In genomic region chr18:52722904-52723303, GRCh38 we compare ENCODE assay signal across 24 cellular contexts.
DNase-seq lines count a peak whose midpoint lies in the region; FAIRE-seq and TF ChIP-seq lines count a peak whose summit lies in the region.
"Had no signal": no experiment of that assay in that cellular context is flagged by ENCODE, and none has a peak within 500 bp of the region (broad histone marks: within the 10 kb centered on the region; RNA-seq: fewer than 3 reads in every experiment).

No MANE protein-coding gene starts in this region.

- no peak overlapping the region for H2BK12ac ChIP-seq in trophoblast cell (ENCODE audit: low read length)

- no peaks in the 10 kb centered on the region for H3K36me3 ChIP-seq in trophoblast cell (ENCODE audit: control insufficient read depth in 1 of 2, insufficient read depth in 2 of 2, low read length in 2 of 2)
- H3K36me3 ChIP-seq: BLaER1 had no signal

- H3K4ac ChIP-seq in trophoblast cell (ENCODE audit: low read depth, low read length), result no peak overlapping the region

- no peak overlapping the region for H3K14ac ChIP-seq in trophoblast cell (ENCODE audit: low read length)

- peaks cover 16% of the 10 kb centered on the region for H3K27me3 Mint-ChIP-seq in nephron progenitor cell (ENCODE audit: low read depth, poor library complexity)
- H3K27me3 Mint-ChIP-seq: B cell; CD4-positive, CD25-positive, alpha-beta regulatory T cell had no signal

- no peaks in the 10 kb centered on the region for H3K27me3 ChIP-seq in trophoblast cell (ENCODE audit: insufficient read depth, low read length)
- H3K27me3 ChIP-seq: BLaER1 had no signal

- no peak overlapping the region for H3K4me3 Mint-ChIP-seq in nephron progenitor cell
- H3K4me3 Mint-ChIP-seq: B cell; CD8-positive, alpha-beta T cell; H9 had no signal

- H2AFZ ChIP-seq in trophoblast cell (ENCODE audit: insufficient read depth, low read length, poor library complexity), result no peak overlapping the region
- H2AFZ ChIP-seq: GM23248 had no signal

- peak; percentile 96 for FAIRE-seq in D721Med (lab: Jason Lieb, UNC)
- FAIRE-seq: A549, GM12878, GM19239 had no signal

- H4K8ac ChIP-seq in trophoblast cell (ENCODE audit: low read depth, low read length), result no peak overlapping the region

- H3K4me1 Mint-ChIP-seq in nephron progenitor cell, result peaks cover 25% of the 10 kb centered on the region
- H3K4me1 Mint-ChIP-seq: B cell; CD4-positive, CD25-positive, alpha-beta regulatory T cell had no signal

- no peaks in the 10 kb centered on the region for H3K36me3 Mint-ChIP-seq in nephron progenitor cell (ENCODE audit: low read depth)
- H3K36me3 Mint-ChIP-seq: CD4-positive, CD25-positive, alpha-beta regulatory T cell; CD8-positive, alpha-beta T cell had no signal

- no peaks in the 10 kb centered on the region for H3K79me2 ChIP-seq in trophoblast cell (ENCODE audit: control insufficient read depth, insufficient read depth, low read length, poor library complexity)

- peak overlapping the region; percentile 53 for H3K27ac ChIP-seq in trophoblast cell (ENCODE audit: low read depth, low read length)
- H3K27ac ChIP-seq: A549, BLaER1, C4-2B, GM23248 had no signal

- H2BK120ac ChIP-seq in trophoblast cell (ENCODE audit: insufficient read depth, low read length, poor library complexity), result no peak overlapping the region

- H4K12ac ChIP-seq in trophoblast cell (ENCODE audit: low read depth, low read length), result no peak overlapping the region

- no peak overlapping the region for H3K9ac ChIP-seq in trophoblast cell (ENCODE audit: low read length)
- H3K9ac ChIP-seq: BLaER1, GM23248 had no signal

- H2BK5ac ChIP-seq in trophoblast cell (ENCODE audit: low read depth, low read length, poor library complexity), result no peak overlapping the region

- H3K23ac ChIP-seq in trophoblast cell (ENCODE audit: low read length), result no peak overlapping the region

- WGBS in trophoblast cell (ENCODE audit: extremely low coverage, insufficient coverage, insufficient read length), result no CpG with 5 or more reads among the region's 3 CpGs

- DNase-seq in D721Med (ENCODE audit: insufficient read length, low spot score) (no peak), NCI-H82 treated with DMSO at 0.1 percent for 48 hours (lab: John Stamatoyannopoulos, UW; ENCODE audit: unreplicated experiment) (peak; percentile 53), nephron progenitor cell (no peak), trophoblast cell (no peak), AG08396 (ENCODE audit: low spot score) (no peak), NCI-H2107 (lab: John Stamatoyannopoulos, UW) (no peak)
- no peak for DNase-seq in effector CD8-positive, alpha-beta T cell (lab: John Stamatoyannopoulos, UW)
- DNase-seq in activated naive CD4-positive, alpha-beta T cell treated with anti-CD3 and anti-CD28 coated beads, Interleukin-2, amount 50 U/mL, for 16 hours, result no peak
- DNase-seq: 8988T; Caco-2; CD4-positive, CD25-positive, alpha-beta regulatory T cell; CD8-positive, alpha-beta T cell; DMS 273 treated with DMSO at 0.1 percent for 48 hours; DMS79; EL; GDM1; GM23248; H9 had no signal

- H3K79me1 ChIP-seq in trophoblast cell (ENCODE audit: low read length), result no peaks in the 10 kb centered on the region

- no peak overlapping the region for H3K4me3 ChIP-seq in trophoblast cell (ENCODE audit: low read depth, low read length)
- H3K4me3 ChIP-seq: A549, BLaER1, GM12878, GM23248 had no signal

- peak overlapping the region; percentile 74 for H3K27ac Mint-ChIP-seq in nephron progenitor cell
- H3K27ac Mint-ChIP-seq: B cell; CD4-positive, CD25-positive, alpha-beta regulatory T cell; CD8-positive, alpha-beta T cell; H9 had no signal

- H4K91ac ChIP-seq in trophoblast cell (ENCODE audit: low read depth, low read length), result no peak overlapping the region

- no peak overlapping the region for H2AK5ac ChIP-seq in trophoblast cell (ENCODE audit: low read length)

- TF ChIP-seq CTCF in D721Med (IDR thresholded peaks at IDR 0.05; ENCODE audit: insufficient read depth, missing control alignments) (no peak), nephron progenitor cell (IDR thresholded peaks at IDR 0.05) (no peak)

- no peaks in the 10 kb centered on the region for H3K9me3 Mint-ChIP-seq in nephron progenitor cell
- H3K9me3 Mint-ChIP-seq: H9 had no signal

- no peak overlapping the region for H3K4me2 ChIP-seq in trophoblast cell (ENCODE audit: low read length)
- H3K4me2 ChIP-seq: A549, BLaER1 had no signal

- H3K9me3 ChIP-seq in trophoblast cell (ENCODE audit: insufficient read depth, low read depth, low read length), result no peaks in the 10 kb centered on the region
- H3K9me3 ChIP-seq: A549, BLaER1, Caco-2 had no signal

- no peak overlapping the region for H3K18ac ChIP-seq in trophoblast cell (ENCODE audit: low read length)

- peaks cover 2 to 8% of the 10 kb centered on the region in 2 experiments for H3K4me1 ChIP-seq in trophoblast cell (ENCODE audit: control insufficient read depth in 1 of 2, insufficient read depth in 2 of 2, low read length in 2 of 2)
- H3K4me1 ChIP-seq: A549, BLaER1, Caco-2 had no signal
